ENCODE assay signal across 25 cellular contexts in the genomic region with DNA sequence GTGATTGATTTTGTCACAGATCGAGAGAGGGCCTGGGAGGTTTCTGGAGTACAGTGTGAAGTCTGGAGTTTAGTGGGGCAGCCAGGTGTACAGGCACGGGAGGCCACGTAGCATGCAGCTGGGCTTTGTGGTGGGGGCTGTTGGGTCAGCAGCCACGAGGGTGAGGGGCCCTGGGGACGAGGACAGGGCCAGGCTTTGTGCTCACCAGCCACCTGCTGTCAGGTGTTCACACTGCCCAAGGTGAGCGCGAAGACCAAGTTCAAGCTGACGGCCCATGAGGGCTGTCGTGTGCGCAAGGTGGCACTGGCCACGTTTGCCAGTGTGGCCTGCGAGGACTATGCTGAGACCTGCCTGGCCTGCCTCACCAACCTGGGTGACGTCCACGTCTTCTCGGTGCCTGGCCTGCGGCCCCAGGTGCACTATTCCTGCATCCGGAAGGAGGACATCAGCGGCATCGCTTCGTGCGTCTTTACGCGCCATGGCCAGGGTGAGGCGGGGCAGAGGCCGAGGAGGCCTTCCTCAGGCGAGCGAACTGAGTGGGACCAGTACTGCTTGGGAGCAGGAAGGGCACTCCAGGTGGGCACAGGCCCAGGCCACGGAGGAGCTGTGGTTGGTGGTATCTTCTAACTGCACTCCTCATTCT.
"Had no signal": no experiment of that assay in that cellular context is flagged by ENCODE, and none has a peak within 500 bp of the region (broad histone marks: within the 10 kb centered on the region; RNA-seq: fewer than 3 reads in every experiment).

No MANE protein-coding gene starts in this region.

- ATAC-seq: activated CD8-positive, alpha-beta memory T cell treated with anti-CD3 and anti-CD28 coated beads, Interleukin-2, amount 10 ng/mL, durations not matched to agents 7 days and 5 days; foreskin keratinocyte; naive thymus-derived CD8-positive, alpha-beta T cell had no signal

- H2AFZ ChIP-seq: hepatocyte had no signal

- H3K27ac ChIP-seq: foreskin keratinocyte, hepatocyte, left ventricle myocardium inferior, psoas muscle, right atrium auricular region, skin epidermis, stomach, suprapubic skin, tibial nerve had no signal

- H3K27ac Mint-ChIP-seq: activated B cell treated with CpG ODN at 0.5 μM for 24 hours; activated CD4-positive, alpha-beta memory T cell treated with anti-CD3 and anti-CD28 coated beads for 36 hours; activated CD8-positive, alpha-beta memory T cell treated with anti-CD3 and anti-CD28 coated beads, Interleukin-2, amount 10 ng/mL, durations not matched to agents 7 days and 5 days; stimulated activated effector memory CD8-positive, alpha-beta T cell treated with anti-CD3 and anti-CD28 coated beads, Interleukin-12 subunit alpha, Interleukin-12 subunit beta, amount 100 ng/mL, for 72 hours had no signal

- H3K4me2 ChIP-seq: hepatocyte had no signal

- H3K4me3 ChIP-seq: hepatocyte, left ventricle myocardium inferior, psoas muscle, right atrium auricular region, skin epidermis, stomach, suprapubic skin, tibial nerve had no signal

- H3K4me3 Mint-ChIP-seq: activated B cell treated with CpG ODN at 0.5 μM for 24 hours; activated CD4-positive, alpha-beta memory T cell treated with anti-CD3 and anti-CD28 coated beads for 36 hours; activated CD8-positive, alpha-beta memory T cell treated with anti-CD3 and anti-CD28 coated beads, Interleukin-2, amount 10 ng/mL, durations not matched to agents 7 days and 5 days; activated naive CD4-positive, alpha-beta T cell treated with anti-CD3 and anti-CD28 coated beads, Interleukin-2, amount 50 U/mL, for 24 hours; brain; naive thymus-derived CD8-positive, alpha-beta T cell; stimulated activated effector memory CD8-positive, alpha-beta T cell treated with anti-CD3 and anti-CD28 coated beads, Interleukin-12 subunit alpha, Interleukin-12 subunit beta, amount 100 ng/mL, for 72 hours had no signal

- H3K4me1 ChIP-seq: psoas muscle, tibial nerve had no signal

- H3K9me3 ChIP-seq: left ventricle myocardium inferior, psoas muscle, right atrium auricular region, stomach, suprapubic skin, tibial nerve had no signal

- H3K27me3 ChIP-seq: foreskin keratinocyte, hepatocyte, right atrium auricular region, stomach, suprapubic skin, tibial nerve had no signal

- DNase-seq: activated B cell treated with CpG ODN at 0.5 μM for 24 hours; activated CD4-positive, alpha-beta memory T cell treated with anti-CD3 and anti-CD28 coated beads for 36 hours; activated CD4-positive, alpha-beta T cell treated with anti-CD3 and anti-CD28 coated beads for 48 hours; activated CD8-positive, alpha-beta memory T cell treated with anti-CD3 and anti-CD28 coated beads, Interleukin-2, amount 10 ng/mL, durations not matched to agents 7 days and 5 days; activated gamma-delta T cell treated with Interleukin-2 at 50 U/mL for 16 hours; activated T-cell treated with anti-CD3 and anti-CD28 coated beads for 4 hours; anterior cingulate cortex; dermis blood vessel endothelial cell; effector CD8-positive, alpha-beta T cell; foreskin keratinocyte; glutamatergic neuron; left ventricle myocardium inferior; naive thymus-derived CD8-positive, alpha-beta T cell; psoas muscle; stimulated activated CD4-positive, alpha-beta T cell treated with anti-CD3 and anti-CD28 coated beads, Interleukin-1b, Interleukin-23, amount 100 ng/mL, for 48 hours; stomach; T-helper 1 cell had no signal

- H3K27me3 Mint-ChIP-seq: activated B cell treated with CpG ODN at 0.5 μM for 24 hours; activated CD4-positive, alpha-beta memory T cell treated with anti-CD3 and anti-CD28 coated beads for 36 hours; activated CD8-positive, alpha-beta memory T cell treated with anti-CD3 and anti-CD28 coated beads, Interleukin-2, amount 10 ng/mL, durations not matched to agents 7 days and 5 days; activated naive CD4-positive, alpha-beta T cell treated with anti-CD3 and anti-CD28 coated beads, Interleukin-2, amount 50 U/mL, for 24 hours; brain; naive thymus-derived CD8-positive, alpha-beta T cell had no signal

- H3K9me3 Mint-ChIP-seq: activated B cell treated with CpG ODN at 0.5 μM for 24 hours; activated CD4-positive, alpha-beta memory T cell treated with anti-CD3 and anti-CD28 coated beads for 36 hours; activated naive CD4-positive, alpha-beta T cell treated with anti-CD3 and anti-CD28 coated beads, Interleukin-2, amount 50 U/mL, for 24 hours; brain; naive thymus-derived CD8-positive, alpha-beta T cell; stimulated activated effector memory CD8-positive, alpha-beta T cell treated with anti-CD3 and anti-CD28 coated beads, Interleukin-12 subunit alpha, Interleukin-12 subunit beta, amount 100 ng/mL, for 72 hours had no signal

- H3K4me1 Mint-ChIP-seq: activated B cell treated with CpG ODN at 0.5 μM for 24 hours; activated CD8-positive, alpha-beta memory T cell treated with anti-CD3 and anti-CD28 coated beads, Interleukin-2, amount 10 ng/mL, durations not matched to agents 7 days and 5 days; activated naive CD4-positive, alpha-beta T cell treated with anti-CD3 and anti-CD28 coated beads, Interleukin-2, amount 50 U/mL, for 24 hours; brain had no signal

- H3K79me2 ChIP-seq: hepatocyte had no signal
